ENCODE assay signal across 20 cellular contexts in the genomic region with DNA sequence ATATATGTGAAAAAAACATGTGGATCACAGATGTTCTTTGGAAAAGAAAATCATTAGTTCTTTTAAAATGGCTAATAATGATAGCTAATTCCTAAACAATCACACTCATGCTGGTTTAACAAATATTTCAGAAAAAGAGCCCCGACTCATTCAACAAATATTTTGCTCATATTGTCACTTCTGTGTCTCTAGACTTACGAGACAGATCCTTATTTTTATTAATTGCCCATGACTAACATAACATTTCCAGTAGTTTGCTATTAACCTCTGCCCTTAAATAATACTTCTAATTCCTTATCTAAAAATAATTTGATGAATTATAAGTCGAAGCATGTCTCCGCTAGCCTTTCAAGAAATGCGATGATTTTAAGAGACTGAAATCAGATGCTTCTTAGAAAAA.
A peak's percentile ranks its signal among the peaks of the same experiment; 100 is the strongest.
DNase-seq lines count a peak whose midpoint lies in the region; FAIRE-seq and TF ChIP-seq lines count a peak whose summit lies in the region.
"Had no signal": no experiment of that assay in that cellular context is flagged by ENCODE, and none has a peak within 500 bp of the region (broad histone marks: within the 10 kb centered on the region; RNA-seq: fewer than 3 reads in every experiment).

No MANE protein-coding gene starts in this region.

- H3K4me3 ChIP-seq in endodermal cell (ENCODE audit: low read length) (no peak overlapping the region), kidney (ENCODE audit: low read length in 2 of 2) (no peak overlapping the region)
- H3K4me3 ChIP-seq: GM12878 had no signal

- H3K27me3 ChIP-seq in endodermal cell (ENCODE audit: control insufficient read depth, insufficient read depth, low read length, poor library complexity, severe bottlenecking) = no peaks in the 10 kb centered on the region

- H3K4me1 ChIP-seq in endodermal cell (ENCODE audit: control insufficient read depth, insufficient read depth, low read length) = peaks cover 6% of the 10 kb centered on the region
- H3K4me1 ChIP-seq in kidney (ENCODE audit: control insufficient read depth in 1 of 2, insufficient read depth in 1 of 2, low read depth in 1 of 2, low read length in 2 of 2) = no peaks in the 10 kb centered on the region

- WGBS in endodermal cell (ENCODE audit: insufficient coverage in 1 of 2, insufficient read length in 1 of 2), 2 experiments = 91 to 92% methylated on average over 2 to 5 of the region's 5 CpGs

- 0 out of 2 replicates have a peak, but pooled peaks cover 4% of the 10 kb centered on the region for H3K9me3 Mint-ChIP-seq in HFFc6
- H3K9me3 Mint-ChIP-seq in endodermal cell = no peaks in the 10 kb centered on the region
- H3K9me3 Mint-ChIP-seq: CD14-positive monocyte had no signal

- H3K4me3 Mint-ChIP-seq in HFFc6 (peak overlapping the region; percentile 45; the same call in 1 of the 2 replicates), endodermal cell (no peak overlapping the region)
- H3K4me3 Mint-ChIP-seq: CD14-positive monocyte had no signal

- no peak for TF ChIP-seq CTCF in HFFc6 (IDR thresholded peaks at IDR 0.05)
- no peak for TF ChIP-seq CTCF in endodermal cell (conservative IDR thresholded peaks at IDR 0.05)
- TF ChIP-seq CTCF in kidney (IDR thresholded peaks at IDR 0.05; ENCODE audit: borderline replicate concordance, extremely low read depth, insufficient read depth) = no peak

- H3K9me3 ChIP-seq in endodermal cell (ENCODE audit: control insufficient read depth, low read length) = no peaks in the 10 kb centered on the region
- no peaks in the 10 kb centered on the region for H3K9me3 ChIP-seq in kidney (ENCODE audit: control insufficient read depth in 1 of 2, low read length in 2 of 2)

- H3K27ac ChIP-seq in endodermal cell (ENCODE audit: low read depth, low read length) = no peak overlapping the region
- no peak overlapping the region for H3K27ac ChIP-seq in kidney (ENCODE audit: low read depth in 2 of 2, low read length in 2 of 2)

- DNase-seq in EH (ENCODE audit: low read depth) = peak; percentile 70
- DNase-seq in HFFc6 = peak; percentile 49
- no peak for DNase-seq in endodermal cell
- no peak for DNase-seq in kidney
- DNase-seq in cardiac septum (ENCODE audit: low spot score) = no peak
- no peak for DNase-seq in G401 (ENCODE audit: low spot score)
- DNase-seq in NK-92 (lab: John Stamatoyannopoulos, UW; ENCODE audit: unreplicated experiment) = no peak
- no peak for DNase-seq in retina
- DNase-seq: ACHN, AML-193, DMS 273 treated with DMSO at 0.1 percent for 48 hours, GF-D8, IMR-90, NCI-H1436, NCI-H1930, NCI-H345, NCI-H524 treated with DMSO at 0.1 percent for 48 hours had no signal

- H3K36me3 Mint-ChIP-seq in HFFc6 (ENCODE audit: low read depth) (no peaks in the 10 kb centered on the region), endodermal cell (ENCODE audit: low read depth) (peaks cover 7% of the 10 kb centered on the region)

- no peak overlapping the region for H3K27ac Mint-ChIP-seq in HFFc6
- H3K27ac Mint-ChIP-seq in endodermal cell = peak overlapping the region; percentile 56
- H3K27ac Mint-ChIP-seq: CD14-positive monocyte had no signal

- intact Hi-C loops in kidney (cut with DNase I) (no loop called here), cardiac septum (cut with DNase I) (no loop called here)

- FAIRE-seq in kidney (lab: Jason Lieb, UNC) = peak; percentile 15
- FAIRE-seq: GM12878, H1 had no signal

- H3K36me3 ChIP-seq in endodermal cell (ENCODE audit: control insufficient read depth, insufficient read depth, low read length) (no peaks in the 10 kb centered on the region), kidney (ENCODE audit: control insufficient read depth in 1 of 2, insufficient read depth in 2 of 2, low read length in 2 of 2) (peaks cover 0 to 4% of the 10 kb centered on the region in 2 donors)

- H3K27me3 Mint-ChIP-seq in HFFc6 (ENCODE audit: insufficient read depth) = peaks cover 2% of the 10 kb centered on the region
- no peaks in the 10 kb centered on the region for H3K27me3 Mint-ChIP-seq in endodermal cell (ENCODE audit: insufficient read depth)

- H3K9ac ChIP-seq in endodermal cell (ENCODE audit: extremely low read depth, low read length, poor library complexity, severe bottlenecking) = no peak overlapping the region
- no peak overlapping the region for H3K9ac ChIP-seq in kidney (ENCODE audit: low read length in 2 of 2)

- in situ Hi-C loops in G401 (cut with HindIII; ENCODE audit: low sequenced_read_pairs) = no loop called here

- H3K4me1 Mint-ChIP-seq in HFFc6 (ENCODE audit: low read depth) = peaks cover 17% of the 10 kb centered on the region; the same call in 1 of the 2 replicates
- peaks cover 33% of the 10 kb centered on the region for H3K4me1 Mint-ChIP-seq in endodermal cell
- H3K4me1 Mint-ChIP-seq: CD14-positive monocyte had no signal

Comparison
In these comparisons a context has a peak if more than half of its experiments do, and no peak if none do; other contexts are left out.
1. DNase-seq: peak in EH (single experiment) and HFFc6 (single experiment); none in endodermal cell (single experiment), kidney (single experiment), cardiac septum (single experiment), G401 (single experiment), NK-92 (single experiment) and retina (single experiment).